14 cellular contexts compared by ENCODE assay signal in genomic region chr11:103587951-103588788, GRCh38.
DNase-seq lines count a peak whose midpoint lies in the region; ATAC-seq and TF ChIP-seq lines count a peak whose summit lies in the region.
"Had no signal": no experiment of that assay in that cellular context is flagged by ENCODE, and none has a peak within 500 bp of the region (broad histone marks: within the 10 kb centered on the region; RNA-seq: fewer than 3 reads in every experiment).

No MANE protein-coding gene starts in this region.

- DNase-seq in DMS53 treated with DMSO at 0.1 percent for 48 hours (lab: John Stamatoyannopoulos, UW; ENCODE audit: unreplicated experiment) (peak; percentile 98), NCI-H146 treated with DMSO at 0.1 percent for 48 hours (lab: John Stamatoyannopoulos, UW; ENCODE audit: unreplicated experiment) (peak; percentile 23), NCI-H748 (lab: John Stamatoyannopoulos, UW; ENCODE audit: unreplicated experiment) (peak; percentile 81), iris pigment epithelial cell (ENCODE audit: low read depth) (peak; percentile 35), osteoblast (ENCODE audit: insufficient read length, low spot score, missing footprints) (no peak), amniotic stem cell (lab: John Stamatoyannopoulos, UW) (no peak), upper lobe of left lung (no peak)
- DNase-seq: activated CD4-positive, alpha-beta T cell treated with anti-CD3 and anti-CD28 coated beads, Interleukin-2, amount 10 ng/mL, durations not matched to agents 7 days and 5 days; effector memory CD8-positive, alpha-beta T cell; lower lobe of right lung; NCI-H446 treated with DMSO at 0.1 percent for 48 hours; nephron progenitor cell had no signal

- H3K4me1 ChIP-seq in osteoblast (ENCODE audit: insufficient read depth, low read length) (no peaks in the 10 kb centered on the region), upper lobe of left lung (no peaks in the 10 kb centered on the region)
- H3K4me1 ChIP-seq: lower lobe of right lung had no signal

- no peaks in the 10 kb centered on the region for H4K20me1 ChIP-seq in osteoblast (ENCODE audit: insufficient read depth, low read length)

- TF ChIP-seq CTCF in osteoblast (IDR thresholded peaks at IDR 0.05; ENCODE audit: extremely low read depth, low read depth, low read length): no peak
- no peak for TF ChIP-seq CTCF in upper lobe of left lung (IDR thresholded peaks at IDR 0.05)

- no peaks in the 10 kb centered on the region for H3K9me3 ChIP-seq in osteoblast (ENCODE audit: low read depth, low read length)
- H3K9me3 ChIP-seq in upper lobe of left lung: no peaks in the 10 kb centered on the region
- H3K9me3 ChIP-seq: lower lobe of right lung had no signal

- TF ChIP-seq POLR2A in upper lobe of left lung (IDR thresholded peaks at IDR 0.05): no peak

- H3K27me3 ChIP-seq in osteoblast (ENCODE audit: insufficient read depth, low read length): no peaks in the 10 kb centered on the region
- H3K27me3 ChIP-seq in upper lobe of left lung: no peaks in the 10 kb centered on the region
- H3K27me3 ChIP-seq: cardiac muscle cell had no signal

- no peak for TF ChIP-seq EP300 in upper lobe of left lung (IDR thresholded peaks at IDR 0.05)

- no peak overlapping the region for H3K4me3 ChIP-seq in osteoblast (ENCODE audit: insufficient read depth, low read length)
- no peak overlapping the region for H3K4me3 ChIP-seq in upper lobe of left lung
- H3K4me3 ChIP-seq: cardiac muscle cell, lower lobe of right lung, SK-N-MC had no signal

- H3K79me2 ChIP-seq in osteoblast (ENCODE audit: insufficient read depth, low read length): no peaks in the 10 kb centered on the region

- H3K36me3 ChIP-seq in osteoblast (ENCODE audit: insufficient read depth, low read length): no peaks in the 10 kb centered on the region
- no peaks in the 10 kb centered on the region for H3K36me3 ChIP-seq in upper lobe of left lung
- H3K36me3 ChIP-seq: cardiac muscle cell, lower lobe of right lung had no signal

- H3K4me2 ChIP-seq in osteoblast (ENCODE audit: insufficient read depth, low read length): no peak overlapping the region

- 39 to 56% methylated on average over 3 of the region's 3 CpGs for WGBS in upper lobe of left lung, 2 donors

- no peak overlapping the region for H3K27ac ChIP-seq in osteoblast (ENCODE audit: low read depth, low read length)
- no peak overlapping the region for H3K27ac ChIP-seq in upper lobe of left lung
- H3K27ac ChIP-seq: cardiac muscle cell, lower lobe of right lung, SK-N-MC had no signal

- no peak for ATAC-seq in upper lobe of left lung (ENCODE audit: low FRiP score in 2 of 2)
- ATAC-seq: effector memory CD8-positive, alpha-beta T cell had no signal

- H2AFZ ChIP-seq in osteoblast (ENCODE audit: low read length): no peak overlapping the region

Comparison
In these comparisons a context has a peak if more than half of its experiments do, and no peak if none do; other contexts are left out.
1. DNase-seq: peak in DMS53 treated with DMSO at 0.1 percent for 48 hours (single experiment), NCI-H146 treated with DMSO at 0.1 percent for 48 hours (single experiment), NCI-H748 (single experiment) and iris pigment epithelial cell (single experiment); none in osteoblast (single experiment), amniotic stem cell (single experiment) and upper lobe of left lung (0 of 2).